Comparison of ENCODE assay signal across 8 cellular contexts in the genomic region with DNA sequence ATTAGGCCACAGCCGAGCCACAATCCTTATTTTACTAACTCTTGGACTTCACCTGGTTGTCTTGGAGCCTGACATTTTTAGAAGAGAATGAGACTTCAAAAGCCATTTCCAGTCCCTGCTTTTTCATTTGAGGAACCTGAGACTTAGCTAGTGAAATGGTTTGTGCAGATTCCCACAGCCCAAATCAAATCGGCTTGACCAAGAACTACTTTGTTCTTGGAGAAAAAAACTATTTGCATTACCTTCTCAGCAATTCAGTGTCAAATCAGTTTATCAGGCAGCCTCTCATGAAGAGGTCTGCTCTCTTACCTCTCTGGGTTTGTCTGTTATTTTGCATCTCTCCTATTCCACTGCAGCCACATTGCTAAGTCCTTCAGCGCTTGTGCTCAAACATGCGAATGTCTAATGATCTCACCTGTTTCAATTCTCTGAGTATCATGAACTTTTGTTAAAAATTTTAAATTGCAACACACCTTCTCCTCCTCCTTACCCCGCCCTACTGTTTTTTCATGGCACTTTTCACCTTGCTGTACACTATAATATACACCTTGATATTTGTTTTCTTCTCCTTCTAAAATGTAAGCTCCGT. TPM values are rescaled to one million over a fixed set of nuclear protein-coding genes. Genes with fewer than 3 reads are reported as not detected.
DNase-seq lines count a peak whose midpoint lies in the region; ATAC-seq, FAIRE-seq and TF ChIP-seq lines count a peak whose summit lies in the region.

No MANE protein-coding gene starts in this region.

- 72 to 78% methylated on average over 5 of the region's 6 CpGs for WGBS in ectodermal cell, 2 experiments

- no peaks in the 10 kb centered on the region for H3K9me3 Mint-ChIP-seq in osteocyte (ENCODE audit: unreplicated experiment)

- H3K4me1 ChIP-seq in ectodermal cell (ENCODE audit: control insufficient read depth, insufficient read depth, low read length) = peaks cover 7% of the 10 kb centered on the region

- peak overlapping the region; percentile 83 for H3K4me3 ChIP-seq in ectodermal cell (ENCODE audit: insufficient read depth, low read depth, low read length)

- no peaks in the 10 kb centered on the region for H3K36me3 Mint-ChIP-seq in osteocyte (ENCODE audit: unreplicated experiment)

- H3K27ac ChIP-seq in KOPT-K1 (ENCODE audit: low read depth, low read length, poor library complexity, severe bottlenecking) = peak overlapping the region; percentile 84
- H3K27ac ChIP-seq in ectodermal cell (ENCODE audit: insufficient read depth, low read depth, low read length, poor library complexity, severe bottlenecking) = no peak overlapping the region

- no peaks in the 10 kb centered on the region for H3K27me3 ChIP-seq in ectodermal cell (ENCODE audit: control insufficient read depth, insufficient read depth, low read length, poor library complexity, severe bottlenecking)

- peaks cover 44% of the 10 kb centered on the region for H3K4me1 Mint-ChIP-seq in osteocyte (ENCODE audit: unreplicated experiment)

- TF ChIP-seq CTCF in osteocyte (IDR thresholded peaks at IDR 0.05) = no peak

- H3K4me3 Mint-ChIP-seq in osteocyte (ENCODE audit: unreplicated experiment) = peak overlapping the region; percentile 92

- DNase-seq in osteocyte (ENCODE audit: extremely low spot score, unreplicated experiment) (no peak), cortex of kidney (lab: John Stamatoyannopoulos, UW) (no peak), NCI-H2107 (lab: John Stamatoyannopoulos, UW) (no peak), NCI-H524 (lab: John Stamatoyannopoulos, UW) (no peak), RCC 7860 (ENCODE audit: low spot score) (no peak)

- peak overlapping the region; percentile 93 for H3K27ac Mint-ChIP-seq in osteocyte (ENCODE audit: unreplicated experiment)

- ATAC-seq in GM19452 (IDR thresholded peaks at IDR 0.05; ENCODE audit: unreplicated experiment) = peak; percentile 19

- FAIRE-seq in RCC 7860 (lab: Jason Lieb, UNC) = no peak

- H3K27me3 Mint-ChIP-seq in osteocyte (ENCODE audit: unreplicated experiment) = no peaks in the 10 kb centered on the region

- H3K9me3 ChIP-seq in KOPT-K1 (ENCODE audit: insufficient read depth, low read length, poor library complexity, severe bottlenecking) = no peaks in the 10 kb centered on the region
- no peaks in the 10 kb centered on the region for H3K9me3 ChIP-seq in ectodermal cell (ENCODE audit: control insufficient read depth, low read length)

- H3K36me3 ChIP-seq in KOPT-K1 (ENCODE audit: insufficient read depth, low read length) = no peaks in the 10 kb centered on the region
- H3K36me3 ChIP-seq in ectodermal cell (ENCODE audit: control insufficient read depth, insufficient read depth, low read length) = no peaks in the 10 kb centered on the region

RNA-seq across cellular contexts. Expression of a gene that starts 0.6 kb away (rescaled TPM):
- polyA plus RNA-seq in ectodermal cell (2013, experiment 1 of 4) = 30.8 TPM
- polyA plus RNA-seq in ectodermal cell (2013, experiment 2 of 4) = 31.0 TPM
- 29.4 TPM for polyA plus RNA-seq in ectodermal cell (2013, experiment 3 of 4)
- polyA plus RNA-seq in ectodermal cell (2013, experiment 4 of 4) = 30.6 TPM
- total RNA-seq in osteocyte = 33.4 and 36.1 TPM in 2 replicates

RNA-seq across cellular contexts. Expression of a gene that starts 46.3 kb away (rescaled TPM):
- not detected for polyA plus RNA-seq in ectodermal cell (2013, experiment 1 of 4)
- not detected for polyA plus RNA-seq in ectodermal cell (2013, experiment 2 of 4)
- polyA plus RNA-seq in ectodermal cell (2013, experiment 3 of 4) = not detected
- not detected for polyA plus RNA-seq in ectodermal cell (2013, experiment 4 of 4)
- not detected in 2 replicates for total RNA-seq in osteocyte
